26 cellular contexts compared by ENCODE assay signal in genomic region chr15:77192451-77192850, GRCh38.
"Had no signal": no experiment of that assay in that cellular context is flagged by ENCODE, and none has a peak within 500 bp of the region (broad histone marks: within the 10 kb centered on the region; RNA-seq: fewer than 3 reads in every experiment).

No MANE protein-coding gene starts in this region.

- H3K9me3 ChIP-seq: SJCRH30 had no signal

- H3K27me3 Mint-ChIP-seq: IgD-negative memory B cell had no signal

- H3K9me3 Mint-ChIP-seq: IgD-negative memory B cell had no signal

- H3K27ac Mint-ChIP-seq: IgD-negative memory B cell had no signal

- H3K27me3 ChIP-seq: SJCRH30 had no signal

- H3K4me3 Mint-ChIP-seq: IgD-negative memory B cell had no signal

- ATAC-seq: K562, Panc1, PC-3, SK-N-SH treated with all-trans-retinoic acid at 6 μM for 48 hours had no signal

- H3K27ac ChIP-seq: HL-60, KMS-11, RWPE1, SJCRH30 had no signal

- H3K36me3 ChIP-seq: SJCRH30 had no signal

- DNase-seq: Kasumi-1, MV-4-11, NCI-H1048, NCI-H1105 treated with DMSO at 0.1 percent for 48 hours, NCI-H1417 treated with DMSO at 0.1 percent for 48 hours, NCI-H146, NCI-H187, NCI-H2029, NCI-H2081 treated with DMSO at 0.1 percent for 48 hours, NCI-H2171, NCI-H226, NCI-H446, NCI-H510A, NCI-H524 treated with DMSO at 0.1 percent for 48 hours, NCI-H69, NCI-H774, PC-3, SHP77 treated with DMSO at 0.1 percent for 48 hours, SJCRH30 had no signal

- H3K4me3 ChIP-seq: K562, SJCRH30 had no signal
